ENCODE assay signal across 1 cellular context in the genomic region with DNA sequence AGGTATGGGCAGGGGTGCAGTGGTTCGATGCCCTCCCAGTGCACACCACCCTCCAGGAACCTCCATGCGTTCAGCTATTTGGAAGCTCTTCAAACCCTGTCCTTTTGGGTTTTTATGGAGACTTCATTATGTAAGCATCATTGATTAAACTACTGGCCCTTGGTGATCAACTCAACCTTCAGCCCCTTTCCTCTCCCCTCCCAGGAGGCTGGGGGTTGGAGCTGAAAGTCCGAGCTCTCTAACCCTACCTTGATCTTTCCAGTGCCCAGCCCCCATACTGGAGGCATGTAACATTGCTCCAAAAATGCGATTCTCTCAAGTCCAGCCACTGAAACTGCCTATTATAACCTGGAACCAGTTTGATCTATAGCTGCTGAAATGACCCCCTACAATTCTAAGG.
TF ChIP-seq lines count a peak whose summit lies in the region.

No MANE protein-coding gene starts in this region.

TF ChIP-seq in HepG2, 621 proteins besides CTCF, POLR2A, EP300 and RAD21 (continued from another document and continues in another):
- TF ChIP-seq, protein P1, sequence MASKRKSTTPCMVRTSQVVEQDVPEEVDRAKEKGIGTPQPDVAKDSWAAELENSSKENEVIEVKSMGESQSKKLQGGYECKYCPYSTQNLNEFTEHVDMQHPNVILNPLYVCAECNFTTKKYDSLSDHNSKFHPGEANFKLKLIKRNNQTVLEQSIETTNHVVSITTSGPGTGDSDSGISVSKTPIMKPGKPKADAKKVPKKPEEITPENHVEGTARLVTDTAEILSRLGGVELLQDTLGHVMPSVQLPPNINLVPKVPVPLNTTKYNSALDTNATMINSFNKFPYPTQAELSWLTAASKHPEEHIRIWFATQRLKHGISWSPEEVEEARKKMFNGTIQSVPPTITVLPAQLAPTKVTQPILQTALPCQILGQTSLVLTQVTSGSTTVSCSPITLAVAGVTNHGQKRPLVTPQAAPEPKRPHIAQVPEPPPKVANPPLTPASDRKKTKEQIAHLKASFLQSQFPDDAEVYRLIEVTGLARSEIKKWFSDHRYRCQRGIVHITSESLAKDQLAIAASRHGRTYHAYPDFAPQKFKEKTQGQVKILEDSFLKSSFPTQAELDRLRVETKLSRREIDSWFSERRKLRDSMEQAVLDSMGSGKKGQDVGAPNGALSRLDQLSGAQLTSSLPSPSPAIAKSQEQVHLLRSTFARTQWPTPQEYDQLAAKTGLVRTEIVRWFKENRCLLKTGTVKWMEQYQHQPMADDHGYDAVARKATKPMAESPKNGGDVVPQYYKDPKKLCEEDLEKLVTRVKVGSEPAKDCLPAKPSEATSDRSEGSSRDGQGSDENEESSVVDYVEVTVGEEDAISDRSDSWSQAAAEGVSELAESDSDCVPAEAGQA (IDR thresholded peaks at IDR 0.05; ENCODE audit: low read depth) = no peak
- TF ChIP-seq, protein P1 (CRISPR knock-in tag; IDR thresholded peaks at IDR 0.05; ENCODE audit: borderline replicate concordance) = no peak
- TF ChIP-seq, protein P2, sequence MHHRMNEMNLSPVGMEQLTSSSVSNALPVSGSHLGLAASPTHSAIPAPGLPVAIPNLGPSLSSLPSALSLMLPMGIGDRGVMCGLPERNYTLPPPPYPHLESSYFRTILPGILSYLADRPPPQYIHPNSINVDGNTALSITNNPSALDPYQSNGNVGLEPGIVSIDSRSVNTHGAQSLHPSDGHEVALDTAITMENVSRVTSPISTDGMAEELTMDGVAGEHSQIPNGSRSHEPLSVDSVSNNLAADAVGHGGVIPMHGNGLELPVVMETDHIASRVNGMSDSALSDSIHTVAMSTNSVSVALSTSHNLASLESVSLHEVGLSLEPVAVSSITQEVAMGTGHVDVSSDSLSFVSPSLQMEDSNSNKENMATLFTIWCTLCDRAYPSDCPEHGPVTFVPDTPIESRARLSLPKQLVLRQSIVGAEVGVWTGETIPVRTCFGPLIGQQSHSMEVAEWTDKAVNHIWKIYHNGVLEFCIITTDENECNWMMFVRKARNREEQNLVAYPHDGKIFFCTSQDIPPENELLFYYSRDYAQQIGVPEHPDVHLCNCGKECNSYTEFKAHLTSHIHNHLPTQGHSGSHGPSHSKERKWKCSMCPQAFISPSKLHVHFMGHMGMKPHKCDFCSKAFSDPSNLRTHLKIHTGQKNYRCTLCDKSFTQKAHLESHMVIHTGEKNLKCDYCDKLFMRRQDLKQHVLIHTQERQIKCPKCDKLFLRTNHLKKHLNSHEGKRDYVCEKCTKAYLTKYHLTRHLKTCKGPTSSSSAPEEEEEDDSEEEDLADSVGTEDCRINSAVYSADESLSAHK (CRISPR knock-in tag; IDR thresholded peaks at IDR 0.05; ENCODE audit: borderline replicate concordance) = no peak
- TF ChIP-seq, protein P3, sequence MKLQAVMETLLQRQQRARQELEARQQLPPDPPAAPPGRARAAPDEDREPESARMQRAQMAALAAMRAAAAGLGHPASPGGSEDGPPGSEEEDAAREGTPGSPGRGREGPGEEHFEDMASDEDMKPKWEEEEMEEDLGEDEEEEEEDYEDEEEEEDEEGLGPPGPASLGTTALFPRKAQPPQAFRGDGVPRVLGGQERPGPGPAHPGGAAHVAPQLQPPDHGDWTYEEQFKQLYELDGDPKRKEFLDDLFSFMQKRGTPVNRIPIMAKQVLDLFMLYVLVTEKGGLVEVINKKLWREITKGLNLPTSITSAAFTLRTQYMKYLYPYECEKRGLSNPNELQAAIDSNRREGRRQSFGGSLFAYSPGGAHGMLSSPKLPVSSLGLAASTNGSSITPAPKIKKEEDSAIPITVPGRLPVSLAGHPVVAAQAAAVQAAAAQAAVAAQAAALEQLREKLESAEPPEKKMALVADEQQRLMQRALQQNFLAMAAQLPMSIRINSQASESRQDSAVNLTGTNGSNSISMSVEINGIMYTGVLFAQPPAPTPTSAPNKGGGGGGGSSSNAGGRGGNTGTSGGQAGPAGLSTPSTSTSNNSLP (IDR thresholded peaks at IDR 0.05; ENCODE audit: low read depth, low read length) = no peak
- no peak for TF ChIP-seq KLF16 (CRISPR knock-in tag; IDR thresholded peaks at IDR 0.05)
- 0 out of 2 replicates have a peak, but pooled peaks have one; percentile 23 for TF ChIP-seq ZNF331 (CRISPR knock-in tag; IDR thresholded peaks at IDR 0.05)
- no peak for TF ChIP-seq MED8 (CRISPR knock-in tag; IDR thresholded peaks at IDR 0.05; ENCODE audit: insufficient replicate concordance)
- TF ChIP-seq, protein P4, sequence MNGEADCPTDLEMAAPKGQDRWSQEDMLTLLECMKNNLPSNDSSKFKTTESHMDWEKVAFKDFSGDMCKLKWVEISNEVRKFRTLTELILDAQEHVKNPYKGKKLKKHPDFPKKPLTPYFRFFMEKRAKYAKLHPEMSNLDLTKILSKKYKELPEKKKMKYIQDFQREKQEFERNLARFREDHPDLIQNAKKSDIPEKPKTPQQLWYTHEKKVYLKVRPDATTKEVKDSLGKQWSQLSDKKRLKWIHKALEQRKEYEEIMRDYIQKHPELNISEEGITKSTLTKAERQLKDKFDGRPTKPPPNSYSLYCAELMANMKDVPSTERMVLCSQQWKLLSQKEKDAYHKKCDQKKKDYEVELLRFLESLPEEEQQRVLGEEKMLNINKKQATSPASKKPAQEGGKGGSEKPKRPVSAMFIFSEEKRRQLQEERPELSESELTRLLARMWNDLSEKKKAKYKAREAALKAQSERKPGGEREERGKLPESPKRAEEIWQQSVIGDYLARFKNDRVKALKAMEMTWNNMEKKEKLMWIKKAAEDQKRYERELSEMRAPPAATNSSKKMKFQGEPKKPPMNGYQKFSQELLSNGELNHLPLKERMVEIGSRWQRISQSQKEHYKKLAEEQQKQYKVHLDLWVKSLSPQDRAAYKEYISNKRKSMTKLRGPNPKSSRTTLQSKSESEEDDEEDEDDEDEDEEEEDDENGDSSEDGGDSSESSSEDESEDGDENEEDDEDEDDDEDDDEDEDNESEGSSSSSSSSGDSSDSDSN (CRISPR knock-in tag; IDR thresholded peaks at IDR 0.05) = no peak
- TF ChIP-seq, protein P5, sequence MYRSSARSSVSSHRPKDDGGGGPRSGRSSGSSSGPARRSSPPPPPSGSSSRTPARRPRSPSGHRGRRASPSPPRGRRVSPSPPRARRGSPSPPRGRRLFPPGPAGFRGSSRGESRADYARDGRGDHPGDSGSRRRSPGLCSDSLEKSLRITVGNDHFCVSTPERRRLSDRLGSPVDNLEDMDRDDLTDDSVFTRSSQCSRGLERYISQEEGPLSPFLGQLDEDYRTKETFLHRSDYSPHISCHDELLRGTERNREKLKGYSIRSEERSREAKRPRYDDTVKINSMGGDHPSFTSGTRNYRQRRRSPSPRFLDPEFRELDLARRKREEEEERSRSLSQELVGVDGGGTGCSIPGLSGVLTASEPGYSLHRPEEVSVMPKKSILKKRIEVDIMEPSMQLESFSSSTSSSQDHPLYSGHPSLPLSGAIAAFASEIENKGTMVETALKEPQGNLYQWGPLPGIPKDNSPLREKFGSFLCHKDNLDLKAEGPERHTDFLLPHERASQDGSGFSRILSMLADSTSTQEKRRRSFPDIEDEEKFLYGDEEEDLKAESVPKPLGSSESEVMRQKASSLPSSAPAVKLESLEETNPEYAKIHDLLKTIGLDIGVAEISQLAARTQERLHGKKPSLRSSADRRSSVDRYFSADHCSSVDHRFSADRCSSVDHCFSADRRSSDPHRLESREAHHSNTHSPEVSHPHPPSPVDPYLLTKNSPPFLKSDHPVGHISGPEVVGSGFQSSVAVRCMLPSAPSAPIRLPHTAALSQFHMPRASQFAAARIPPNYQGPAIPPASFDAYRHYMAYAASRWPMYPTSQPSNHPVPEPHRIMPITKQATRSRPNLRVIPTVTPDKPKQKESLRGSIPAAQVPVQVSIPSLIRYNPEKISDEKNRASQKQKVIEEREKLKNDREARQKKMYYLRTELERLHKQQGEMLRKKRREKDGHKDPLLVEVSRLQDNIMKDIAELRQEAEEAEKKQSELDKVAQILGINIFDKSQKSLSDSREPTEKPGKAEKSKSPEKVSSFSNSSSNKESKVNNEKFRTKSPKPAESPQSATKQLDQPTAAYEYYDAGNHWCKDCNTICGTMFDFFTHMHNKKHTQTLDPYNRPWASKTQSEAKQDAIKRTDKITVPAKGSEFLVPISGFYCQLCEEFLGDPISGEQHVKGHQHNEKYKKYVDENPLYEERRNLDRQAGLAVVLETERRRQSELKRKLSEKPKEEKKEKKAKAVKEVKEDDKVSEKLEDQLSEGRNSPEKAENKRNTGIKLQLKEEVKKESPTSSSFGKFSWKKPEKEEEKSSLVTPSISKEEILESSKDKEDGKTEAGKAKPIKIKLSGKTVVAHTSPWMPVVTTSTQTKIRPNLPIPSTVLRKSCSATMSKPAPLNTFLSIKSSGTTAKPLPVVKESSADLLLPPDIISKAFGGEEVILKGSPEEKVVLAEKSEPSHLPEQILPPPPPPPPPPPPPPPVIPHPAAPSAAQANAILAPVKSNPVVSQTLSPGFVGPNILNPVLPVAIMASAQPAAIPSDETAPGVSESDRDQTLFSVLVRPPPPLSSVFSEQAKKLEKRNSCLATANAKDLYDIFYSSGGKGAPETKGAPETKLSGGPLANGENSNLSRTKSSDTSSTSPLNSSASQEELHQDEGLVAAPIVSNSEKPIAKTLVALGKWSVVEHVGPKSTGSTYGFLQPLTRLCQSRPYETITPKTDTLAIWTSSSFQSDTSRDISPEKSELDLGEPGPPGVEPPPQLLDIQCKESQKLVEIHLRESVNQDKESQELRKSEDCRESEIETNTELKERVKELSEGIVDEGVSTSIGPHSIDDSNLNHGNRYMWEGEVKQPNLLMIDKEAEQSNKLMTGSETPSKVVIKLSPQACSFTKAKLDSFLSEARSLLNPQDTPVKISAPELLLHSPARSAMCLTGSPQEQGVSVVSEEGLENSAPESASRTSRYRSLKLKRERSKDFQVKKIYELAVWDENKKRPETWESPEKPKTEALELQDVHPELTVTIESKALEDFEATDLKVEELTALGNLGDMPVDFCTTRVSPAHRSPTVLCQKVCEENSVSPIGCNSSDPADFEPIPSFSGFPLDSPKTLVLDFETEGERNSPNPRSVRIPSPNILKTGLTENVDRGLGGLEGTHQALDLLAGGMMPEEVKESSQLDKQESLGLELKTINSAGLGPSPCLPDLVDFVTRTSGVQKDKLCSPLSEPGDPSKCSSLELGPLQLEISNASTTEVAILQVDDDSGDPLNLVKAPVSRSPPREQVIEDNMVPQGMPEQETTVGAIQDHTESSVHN (CRISPR knock-in tag; IDR thresholded peaks at IDR 0.05) = no peak
- 0 out of 2 replicates have a peak, but pooled peaks have one; percentile 10 for TF ChIP-seq RXRB (CRISPR knock-in tag; IDR thresholded peaks at IDR 0.05; ENCODE audit: borderline replicate concordance)
- TF ChIP-seq, protein P6, sequence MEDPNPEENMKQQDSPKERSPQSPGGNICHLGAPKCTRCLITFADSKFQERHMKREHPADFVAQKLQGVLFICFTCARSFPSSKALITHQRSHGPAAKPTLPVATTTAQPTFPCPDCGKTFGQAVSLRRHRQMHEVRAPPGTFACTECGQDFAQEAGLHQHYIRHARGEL (CRISPR knock-in tag; IDR thresholded peaks at IDR 0.05) = no peak
- no peak for TF ChIP-seq ZNF570 (CRISPR knock-in tag; IDR thresholded peaks at IDR 0.05; ENCODE audit: borderline replicate concordance)
- TF ChIP-seq PHF20 (CRISPR knock-in tag; IDR thresholded peaks at IDR 0.05) = no peak
- TF ChIP-seq ZNF20 (CRISPR knock-in tag; IDR thresholded peaks at IDR 0.05) = no peak
- no peak for TF ChIP-seq ZBTB8A (CRISPR knock-in tag; IDR thresholded peaks at IDR 0.05; ENCODE audit: borderline replicate concordance, low read depth)
- no peak for TF ChIP-seq KLF15 (CRISPR knock-in tag; IDR thresholded peaks at IDR 0.05; ENCODE audit: borderline replicate concordance)
- TF ChIP-seq, protein P7, sequence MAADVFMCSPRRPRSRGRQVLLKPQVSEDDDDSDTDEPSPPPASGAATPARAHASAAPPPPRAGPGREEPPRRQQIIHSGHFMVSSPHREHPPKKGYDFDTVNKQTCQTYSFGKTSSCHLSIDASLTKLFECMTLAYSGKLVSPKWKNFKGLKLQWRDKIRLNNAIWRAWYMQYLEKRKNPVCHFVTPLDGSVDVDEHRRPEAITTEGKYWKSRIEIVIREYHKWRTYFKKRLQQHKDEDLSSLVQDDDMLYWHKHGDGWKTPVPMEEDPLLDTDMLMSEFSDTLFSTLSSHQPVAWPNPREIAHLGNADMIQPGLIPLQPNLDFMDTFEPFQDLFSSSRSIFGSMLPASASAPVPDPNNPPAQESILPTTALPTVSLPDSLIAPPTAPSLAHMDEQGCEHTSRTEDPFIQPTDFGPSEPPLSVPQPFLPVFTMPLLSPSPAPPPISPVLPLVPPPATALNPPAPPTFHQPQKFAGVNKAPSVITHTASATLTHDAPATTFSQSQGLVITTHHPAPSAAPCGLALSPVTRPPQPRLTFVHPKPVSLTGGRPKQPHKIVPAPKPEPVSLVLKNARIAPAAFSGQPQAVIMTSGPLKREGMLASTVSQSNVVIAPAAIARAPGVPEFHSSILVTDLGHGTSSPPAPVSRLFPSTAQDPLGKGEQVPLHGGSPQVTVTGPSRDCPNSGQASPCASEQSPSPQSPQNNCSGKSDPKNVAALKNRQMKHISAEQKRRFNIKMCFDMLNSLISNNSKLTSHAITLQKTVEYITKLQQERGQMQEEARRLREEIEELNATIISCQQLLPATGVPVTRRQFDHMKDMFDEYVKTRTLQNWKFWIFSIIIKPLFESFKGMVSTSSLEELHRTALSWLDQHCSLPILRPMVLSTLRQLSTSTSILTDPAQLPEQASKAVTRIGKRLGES (CRISPR knock-in tag; IDR thresholded peaks at IDR 0.05; ENCODE audit: borderline replicate concordance) = no peak
- no peak for TF ChIP-seq NR3C1 (CRISPR knock-in tag; IDR thresholded peaks at IDR 0.05)
- TF ChIP-seq, protein P8, sequence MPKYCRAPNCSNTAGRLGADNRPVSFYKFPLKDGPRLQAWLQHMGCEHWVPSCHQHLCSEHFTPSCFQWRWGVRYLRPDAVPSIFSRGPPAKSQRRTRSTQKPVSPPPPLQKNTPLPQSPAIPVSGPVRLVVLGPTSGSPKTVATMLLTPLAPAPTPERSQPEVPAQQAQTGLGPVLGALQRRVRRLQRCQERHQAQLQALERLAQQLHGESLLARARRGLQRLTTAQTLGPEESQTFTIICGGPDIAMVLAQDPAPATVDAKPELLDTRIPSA (CRISPR knock-in tag; IDR thresholded peaks at IDR 0.05; ENCODE audit: borderline replicate concordance) = no peak
- no peak for TF ChIP-seq ZNF775 (CRISPR knock-in tag; IDR thresholded peaks at IDR 0.05; ENCODE audit: borderline replicate concordance)
- no peak for TF ChIP-seq RFX3 (CRISPR knock-in tag; IDR thresholded peaks at IDR 0.05)
